Comparison of ENCODE assay signal across 8 cellular contexts in the genomic region with DNA sequence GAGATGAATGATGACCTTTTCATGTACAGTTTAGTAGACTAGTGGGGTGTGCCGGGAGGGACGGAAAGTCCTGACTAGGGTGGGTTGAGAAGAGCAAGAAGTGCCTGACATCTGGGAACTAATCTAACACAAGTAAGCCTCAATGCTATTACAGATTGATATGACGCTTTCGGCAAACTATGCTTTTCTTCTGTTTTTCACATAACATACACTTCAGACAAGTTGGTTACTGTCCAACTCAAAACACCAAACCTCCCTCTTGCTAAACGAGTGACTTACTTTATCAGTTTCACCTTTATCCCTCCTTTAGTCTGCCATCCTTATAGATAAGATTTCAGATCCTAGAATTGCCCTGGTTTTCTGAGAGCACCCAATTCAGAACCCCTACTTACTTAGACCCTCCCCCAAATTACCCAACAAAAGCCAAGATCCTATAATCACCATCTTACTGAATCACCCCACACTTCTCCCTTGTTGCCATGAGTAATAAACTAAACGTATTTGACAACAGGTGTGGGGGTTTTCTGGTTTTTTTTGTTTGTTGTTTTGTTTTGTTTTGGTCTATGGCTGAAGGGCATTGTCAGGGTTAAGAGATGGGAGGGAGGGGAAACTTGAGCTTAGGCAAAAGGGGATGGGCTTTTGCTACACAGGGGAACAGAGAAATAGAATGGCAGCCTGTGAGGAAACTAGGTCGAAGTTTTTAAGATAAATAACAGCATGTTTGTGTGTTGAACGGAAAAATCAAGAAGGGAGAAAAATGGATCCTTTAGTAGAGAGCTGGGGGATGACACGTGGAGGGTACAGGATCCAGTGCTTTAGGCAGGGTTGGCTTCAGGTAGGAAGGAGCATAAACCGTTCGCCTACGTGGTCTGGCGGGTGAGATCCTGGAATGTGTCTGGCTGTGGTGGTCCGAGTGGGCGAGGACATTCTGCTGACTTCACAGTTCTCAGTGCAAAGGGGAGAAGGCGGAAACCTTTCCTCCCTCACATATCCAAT. TPM values are rescaled to one million over a fixed set of nuclear protein-coding genes. Genes with fewer than 3 reads are reported as not detected.
DNase-seq lines count a peak whose midpoint lies in the region; ATAC-seq, FAIRE-seq and TF ChIP-seq lines count a peak whose summit lies in the region.

No MANE protein-coding gene starts in this region.

- FAIRE-seq in K562 (lab: Jason Lieb, UNC): peak; percentile 48

- no peak for TF ChIP-seq RAD21 in K562 (CRISPR knock-in tag; conservative IDR thresholded peaks at IDR 0.05 in 1 of 2, IDR thresholded peaks at IDR 0.05 in 1 of 2)

- peaks cover 21% of the 10 kb centered on the region for H3K4me1 ChIP-seq in ACC112 (ENCODE audit: control insufficient read depth, insufficient read depth, low read length, unreplicated experiment)
- peaks cover 0 to 23% of the 10 kb centered on the region in 2 experiments; a peak in 4 of 5 replicates for H3K4me1 ChIP-seq in K562 (replicated peaks in 1 of 2; ENCODE audit: control insufficient read depth in 2 of 2, insufficient read depth in 2 of 2, low read length in 2 of 2)

- H3K9me1 ChIP-seq in K562 (ENCODE audit: control insufficient read depth, insufficient read depth, low read length): no peaks in the 10 kb centered on the region

- 5% methylated on average over 16 of the region's 16 CpGs for WGBS in K562 (ENCODE audit: insufficient coverage, low coverage, missing lambda C conversion rate)

- H3K4me2 ChIP-seq in K562 (ENCODE audit: insufficient read depth, low read length): peak overlapping the region; percentile 92

- H3K79me2 ChIP-seq in ACC112 (ENCODE audit: control insufficient read depth, insufficient read depth, low read length, unreplicated experiment) (no peaks in the 10 kb centered on the region), K562 (ENCODE audit: control insufficient read depth, insufficient read depth, low read length) (peaks cover 7% of the 10 kb centered on the region; the same call in 2 of the 3 replicates)

- intact Hi-C loops in K562 (cut with micrococcal nuclease): loop anchor here (5.0 kb wide), 1 partner anchor 131 kb away; no protein-coding TSS in a partner anchor

- no peaks in the 10 kb centered on the region for H3K36me3 ChIP-seq in ACC112 (ENCODE audit: insufficient read depth, low read length)
- peaks cover 3% of the 10 kb centered on the region; the same call in 2 of the 3 replicates for H3K36me3 ChIP-seq in K562 (ENCODE audit: control insufficient read depth, insufficient read depth, low read length)

- no peaks in the 10 kb centered on the region for H3K27me3 ChIP-seq in ACC112 (ENCODE audit: insufficient read depth, low read length)
- H3K27me3 ChIP-seq in K562 (ENCODE audit: control insufficient read depth in 2 of 2, insufficient read depth in 2 of 2, low read length in 2 of 2): no peaks in the 10 kb centered on the region

- no peaks in the 10 kb centered on the region for H4K20me1 ChIP-seq in K562 (replicated peaks; ENCODE audit: control insufficient read depth, insufficient read depth, low read length)

- H3K27ac ChIP-seq in ACC112 (ENCODE audit: low read depth, low read length) (peak overlapping the region; percentile 45; the same call in 1 of the 2 replicates), K562 (ENCODE audit: extremely low read depth, low read depth, low read length) (peak overlapping the region; percentile 86), temporal lobe (ENCODE audit: low read depth, low read length) (peak overlapping the region; percentile 59)

- TF ChIP-seq CTCF in K562 (IDR thresholded peaks at IDR 0.05 in 2 of 3, conservative IDR thresholded peaks at IDR 0.05 in 1 of 3; ENCODE audit: insufficient read depth in 2 of 3, low read depth in 1 of 3, low read length in 3 of 3): no peak

- H2AFZ ChIP-seq in ACC112 (ENCODE audit: low read length, unreplicated experiment) (peak overlapping the region; percentile 63), K562 (ENCODE audit: low read depth, low read length) (peak overlapping the region; percentile 99)

- peak overlapping the region; percentile 83 to 88; a peak in 3 of 4 replicates for H3K9ac ChIP-seq in K562 (ENCODE audit: insufficient read depth in 1 of 2, low read depth in 2 of 2, low read length in 2 of 2)

- TF ChIP-seq EP300 in K562 (IDR thresholded peaks at IDR 0.05; ENCODE audit: low read length): no peak

- POLR2A ChIA-PET in HEK293T (lab: Yijun Ruan, JAX) (interaction anchor here (1.3 kb wide), 1 partner anchor 60 kb away, joined by 3 read pairs; a partner anchor contains a TSS), K562 (lab: Yijun Ruan, JAX) (interaction anchor here (1.0 to 1.1 kb wide), 3 partner anchors 19 to 31 kb away, joined by 3 read pairs; no protein-coding TSS in a partner anchor)

- in situ Hi-C loops in K562 (cut with MboI): no loop called here

- DNase-seq in HEK293T (ENCODE audit: extremely low spot score): peak; percentile 26
- DNase-seq in K562 (ENCODE audit: extremely low read depth in 1 of 4, low spot score in 3 of 4): peak; percentile 16 to 41 (median 26)
- DNase-seq in kidney tubule cell (ENCODE audit: low spot score): peak; percentile 37
- no peak for DNase-seq in DMS79 (lab: John Stamatoyannopoulos, UW)
- no peak for DNase-seq in AG08395 (ENCODE audit: low spot score)

- H3K9me3 ChIP-seq in K562 (replicated peaks; ENCODE audit: control insufficient read depth, insufficient read depth, low read depth, low read length): no peaks in the 10 kb centered on the region

- peak; percentile 55; the same call in 1 of the 2 replicates for TF ChIP-seq POLR2A in K562 (conservative IDR thresholded peaks at IDR 0.05)

- CTCF ChIA-PET in HEK293T (lab: Yijun Ruan, JAX) (no interaction called here), K562 (lab: Yijun Ruan, JAX; ENCODE audit: low intra/inter-chr PET ratio) (no interaction called here)

- BruUV-seq in K562 (replicated peaks; lab: Mats Ljungman, UMichigan): no TSS peak

- H3K4me3 ChIP-seq in ACC112 (ENCODE audit: low read depth, low read length): peak overlapping the region; percentile 85
- peak overlapping the region; percentile 57 for H3K4me3 ChIP-seq in K562

- peak; percentile 60 for ATAC-seq in K562
- ATAC-seq in HG02973 (IDR thresholded peaks at IDR 0.05; ENCODE audit: unreplicated experiment): no peak

RNA-seq across cellular contexts. Expression of a gene that starts 6.1 kb away (rescaled TPM):
- total RNA-seq in K562 (2011; cell fraction: chromatin; rRNA removed; ENCODE audit: low replicate concordance): 68.2 and 140 TPM in 2 replicates
- 57.9 and 63.4 TPM in 2 replicates for total RNA-seq in K562 (2011; cell fraction: nucleolus; rRNA removed)
- 93.2 and 97.3 TPM in 2 replicates for total RNA-seq in K562 (2011; cell fraction: nucleoplasm; rRNA removed)
- 119 and 142 TPM in 2 replicates for total RNA-seq in K562 (2014; rRNA removed)
- total RNA-seq in K562 (2014; rRNA removed; fragmentation: Illumina TruSeq; extraction: Trizol): 165 and 194 TPM in 2 replicates
- total RNA-seq in K562 (2015; rRNA removed; fragmentation: Illumina TruSeq; extraction: Trizol): 124 and 129 TPM in 2 replicates
- total RNA-seq in K562 (2021): 271 and 299 TPM in 2 replicates
- polyA plus RNA-seq in K562 (2011; rRNA removed): 384 and 470 TPM in 2 replicates
- polyA plus RNA-seq in K562 (2011; cell fraction: cytosol; rRNA removed): 284 and 371 TPM in 2 replicates
- polyA plus RNA-seq in K562 (2011; cell fraction: nucleus; rRNA removed): 81.2 and 125 TPM in 2 replicates
- 144 and 328 TPM in 2 replicates for polyA plus RNA-seq in K562 (2012)
- polyA plus RNA-seq in K562 (2014; fragmentation: Illumina TruSeq; extraction: Trizol): 303 and 319 TPM in 2 replicates
- 100 to 1,000 TPM; 667 to 786 TPM for polyA plus RNA-seq in K562 (2014; fragmentation: Nextera tagmentation; extraction: Ambion mirVana)
- polyA plus RNA-seq in K562 (2014; rRNA removed): 354 and 374 TPM in 2 replicates
- 276 and 302 TPM in 2 replicates for polyA minus RNA-seq in K562 (2011; rRNA and poly(A)+ RNA removed)
- polyA minus RNA-seq in K562 (2011; cell fraction: cytosol; rRNA and poly(A)+ RNA removed): 63.3 and 85.5 TPM in 2 replicates
- 34.9 and 63.1 TPM in 2 replicates for polyA minus RNA-seq in K562 (2011; cell fraction: nucleus; rRNA and poly(A)+ RNA removed)
- 38.8 TPM for total RNA-seq in temporal lobe

RNA-seq across cellular contexts. Expression of a gene that starts 38.6 kb away (rescaled TPM):
- 14.8 and 37.6 TPM in 2 replicates for total RNA-seq in K562 (2011; cell fraction: chromatin; rRNA removed; ENCODE audit: low replicate concordance)
- 12.3 and 13.6 TPM in 2 replicates for total RNA-seq in K562 (2011; cell fraction: nucleolus; rRNA removed)
- total RNA-seq in K562 (2011; cell fraction: nucleoplasm; rRNA removed): 18.2 and 18.4 TPM in 2 replicates
- total RNA-seq in K562 (2014; rRNA removed) (20.5 and 22.0 TPM in 2 replicates), K562 (2014; rRNA removed; fragmentation: Illumina TruSeq; extraction: Trizol) (34.1 and 45.6 TPM in 2 replicates), K562 (2015; rRNA removed; fragmentation: Illumina TruSeq; extraction: Trizol) (22.2 and 23.2 TPM in 2 replicates), K562 (2021) (25.9 and 27.4 TPM in 2 replicates), temporal lobe (99.1 TPM)
- polyA plus RNA-seq in K562 (2011; rRNA removed) (54.6 and 66.1 TPM in 2 replicates), K562 (2014; fragmentation: Illumina TruSeq; extraction: Trizol) (37.1 and 46.7 TPM in 2 replicates), K562 (2014; fragmentation: Nextera tagmentation; extraction: Ambion mirVana) (10 to 100 TPM; 28.6 to 38.1 TPM), K562 (2014; rRNA removed) (40.7 and 42.5 TPM in 2 replicates)
- polyA plus RNA-seq in K562 (2011; cell fraction: cytosol; rRNA removed): 6.4 and 14.7 TPM in 2 replicates
- 8.7 and 17.0 TPM in 2 replicates for polyA plus RNA-seq in K562 (2011; cell fraction: nucleus; rRNA removed)
- 27.7 and 46.9 TPM in 2 replicates for polyA plus RNA-seq in K562 (2012)
- 18.8 and 24.8 TPM in 2 replicates for polyA minus RNA-seq in K562 (2011; rRNA and poly(A)+ RNA removed)
- 14.9 and 22.2 TPM in 2 replicates for polyA minus RNA-seq in K562 (2011; cell fraction: cytosol; rRNA and poly(A)+ RNA removed)
- polyA minus RNA-seq in K562 (2011; cell fraction: nucleus; rRNA and poly(A)+ RNA removed): 9.4 and 14.4 TPM in 2 replicates

RNA-seq across cellular contexts. Expression of a gene that starts 59.8 kb away (rescaled TPM):
- 15.6 and 79.0 TPM in 2 replicates for total RNA-seq in K562 (2011; cell fraction: chromatin; rRNA removed; ENCODE audit: low replicate concordance)
- total RNA-seq in K562 (2011; cell fraction: nucleolus; rRNA removed): 8.3 and 13.4 TPM in 2 replicates
- total RNA-seq in K562 (2011; cell fraction: nucleoplasm; rRNA removed): 18.1 and 23.6 TPM in 2 replicates
- total RNA-seq in K562 (2014; rRNA removed): 6.5 and 6.9 TPM in 2 replicates
- 9.5 and 11.9 TPM in 2 replicates for total RNA-seq in K562 (2014; rRNA removed; fragmentation: Illumina TruSeq; extraction: Trizol)
- 8.4 and 8.7 TPM in 2 replicates for total RNA-seq in K562 (2015; rRNA removed; fragmentation: Illumina TruSeq; extraction: Trizol)
- total RNA-seq in K562 (2021): 8.4 and 11.5 TPM in 2 replicates
- 7.3 and 9.0 TPM in 2 replicates for polyA plus RNA-seq in K562 (2011; rRNA removed)
- 1.7 and 2.9 TPM in 2 replicates for polyA plus RNA-seq in K562 (2011; cell fraction: cytosol; rRNA removed)
- 8.6 and 15.2 TPM in 2 replicates for polyA plus RNA-seq in K562 (2011; cell fraction: nucleus; rRNA removed)
- 5.5 and 5.7 TPM in 2 replicates for polyA plus RNA-seq in K562 (2012)
- polyA plus RNA-seq in K562 (2014; fragmentation: Illumina TruSeq; extraction: Trizol): 7.4 and 9.4 TPM in 2 replicates
- polyA plus RNA-seq in K562 (2014; fragmentation: Nextera tagmentation; extraction: Ambion mirVana): 1 to 10 TPM; 2.4 to 2.8 TPM
- polyA plus RNA-seq in K562 (2014; rRNA removed): 7.1 and 7.5 TPM in 2 replicates
- polyA minus RNA-seq in K562 (2011; rRNA and poly(A)+ RNA removed): 37.9 and 46.4 TPM in 2 replicates
- 4.4 and 5.8 TPM in 2 replicates for polyA minus RNA-seq in K562 (2011; cell fraction: cytosol; rRNA and poly(A)+ RNA removed)
- polyA minus RNA-seq in K562 (2011; cell fraction: nucleus; rRNA and poly(A)+ RNA removed): 16.8 and 36.8 TPM in 2 replicates
- total RNA-seq in temporal lobe: 50.9 TPM

Comparison
In these comparisons a context has a peak if more than half of its experiments do, and no peak if none do; other contexts are left out.
1. DNase-seq: peak in HEK293T (single experiment), K562 (4 of 4) and kidney tubule cell (single experiment); none in DMS79 (single experiment) and AG08395 (single experiment).
2. Peak in every context shown above with its lines, with median percentiles within 50 percentile points of each other: H3K27ac ChIP-seq.